Comparison of ENCODE assay signal across 28 cellular contexts in genomic region chr14:52417139-52417538, GRCh38.
"Had no signal": no experiment of that assay in that cellular context is flagged by ENCODE, and none has a peak within 500 bp of the region (broad histone marks: within the 10 kb centered on the region; RNA-seq: fewer than 3 reads in every experiment).

No MANE protein-coding gene starts in this region.

- H3K9ac ChIP-seq: KMS-11 had no signal

- H3K4me3 ChIP-seq: adrenal gland, SJCRH30, SK-N-MC had no signal

- H3K27ac ChIP-seq: adrenal gland, brain microvascular endothelial cell, KMS-11, SJCRH30, SK-N-MC, WERI-Rb-1 had no signal

- DNase-seq: activated CD4-positive, alpha-beta T cell treated with anti-CD3 and anti-CD28 coated beads, Interleukin-2, amount 10 ng/mL, durations not matched to agents 24 days and 14 days; activated CD4-positive, alpha-beta T cell treated with anti-CD3 and anti-CD28 coated beads, Interleukin-2, amount 50 U/mL, for 4 hours; activated CD4-positive, CD25-positive, alpha-beta regulatory T cell; activated CD8-positive, alpha-beta memory T cell treated with anti-CD3 and anti-CD28 coated beads, Interleukin-2, amount 50 U/mL, for 4 hours; activated gamma-delta T cell treated with Interleukin-2 at 50 U/mL for 16 hours; activated naive CD4-positive, alpha-beta T cell treated with anti-CD3 and anti-CD28 coated beads, Interleukin-2, amount 50 U/mL, for 16 hours; activated naive CD8-positive, alpha-beta T cell treated with anti-CD3 and anti-CD28 coated beads, Interleukin-2, amount 10 ng/mL, durations not matched to agents 7 days and 5 days; activated T-cell treated with anti-CD3 and anti-CD28 coated beads for 4 hours; activated T-cell treated with anti-CD3 and anti-CD28 coated beads, Interleukin-2, amount 50 U/mL, for 4 hours; adrenal gland; brain microvascular endothelial cell; central memory CD4-positive, alpha-beta T cell; MM.1S; MV-4-11; NCI-H1092; NCI-H1436 treated with DMSO at 0.1 percent for 48 hours; NCI-H1694 treated with DMSO at 0.1 percent for 48 hours; NCI-H2029; NCI-H345; NCI-H524 treated with DMSO at 0.1 percent for 48 hours; SHP77; SJCRH30; T1000; WERI-Rb-1 had no signal

- H3K4me2 ChIP-seq: KMS-11 had no signal

- H3K4me3 Mint-ChIP-seq: activated CD4-positive, alpha-beta T cell treated with anti-CD3 and anti-CD28 coated beads, Interleukin-2, amount 10 ng/mL, durations not matched to agents 24 days and 14 days; activated naive CD8-positive, alpha-beta T cell treated with anti-CD3 and anti-CD28 coated beads, Interleukin-2, amount 10 ng/mL, durations not matched to agents 7 days and 5 days; activated T-cell treated with anti-CD3 and anti-CD28 coated beads, Interleukin-2, amount 50 U/mL, for 4 hours; activated T-helper 1 cell treated with anti-CD3 and anti-CD28 coated beads, Interleukin-12 subunit alpha, Interleukin-12 subunit beta, Interleukin-2, Interleukin-4 antibody, amounts not matched to agents 30 ng/mL and 10 ng/mL and 1 ng/mL, durations not matched to agents 14 hours and 24 hours and 36 hours had no signal

- H3K36me3 ChIP-seq: adrenal gland, brain microvascular endothelial cell, SJCRH30, WERI-Rb-1 had no signal

- H3K27me3 ChIP-seq: adrenal gland, brain microvascular endothelial cell, SJCRH30 had no signal

- H3K27me3 Mint-ChIP-seq: activated CD4-positive, alpha-beta T cell treated with anti-CD3 and anti-CD28 coated beads, Interleukin-2, amount 10 ng/mL, durations not matched to agents 24 days and 14 days; activated naive CD8-positive, alpha-beta T cell treated with anti-CD3 and anti-CD28 coated beads, Interleukin-2, amount 10 ng/mL, durations not matched to agents 7 days and 5 days had no signal

- H3K9me3 Mint-ChIP-seq: activated T-cell treated with anti-CD3 and anti-CD28 coated beads, Interleukin-2, amount 50 U/mL, for 4 hours; activated T-helper 1 cell treated with anti-CD3 and anti-CD28 coated beads, Interleukin-12 subunit alpha, Interleukin-12 subunit beta, Interleukin-2, Interleukin-4 antibody, amounts not matched to agents 30 ng/mL and 10 ng/mL and 1 ng/mL, durations not matched to agents 14 hours and 24 hours and 36 hours had no signal

- H3K9me3 ChIP-seq: adrenal gland, SJCRH30 had no signal

- H3K27ac Mint-ChIP-seq: activated naive CD8-positive, alpha-beta T cell treated with anti-CD3 and anti-CD28 coated beads, Interleukin-2, amount 10 ng/mL, durations not matched to agents 7 days and 5 days; activated T-helper 1 cell treated with anti-CD3 and anti-CD28 coated beads, Interleukin-12 subunit alpha, Interleukin-12 subunit beta, Interleukin-2, Interleukin-4 antibody, amounts not matched to agents 30 ng/mL and 10 ng/mL and 1 ng/mL, durations not matched to agents 14 hours and 24 hours and 36 hours had no signal

- ATAC-seq: activated T-cell treated with anti-CD3 and anti-CD28 coated beads, Interleukin-2, amount 50 U/mL, for 4 hours; Panc1 had no signal

- H3K4me1 ChIP-seq: adrenal gland, SJCRH30 had no signal
